ENCODE assay signal across 11 cellular contexts in genomic region chr1:8420318-8420717, GRCh38.
DNase-seq lines count a peak whose midpoint lies in the region; ATAC-seq and TF ChIP-seq lines count a peak whose summit lies in the region.
"Had no signal": no experiment of that assay in that cellular context is flagged by ENCODE, and none has a peak within 500 bp of the region (broad histone marks: within the 10 kb centered on the region; RNA-seq: fewer than 3 reads in every experiment).

No MANE protein-coding gene starts in this region.

- intact Hi-C loops in left ventricle myocardium inferior (cut with micrococcal nuclease) (no loop called here), left ventricle myocardium superior (cut with micrococcal nuclease) (no loop called here), aorta (cut with DNase I) (loop anchor here in 1 of 2 donors (5.0 to 10.0 kb wide), 3 partner anchors 48 to 284 kb away; no protein-coding TSS in a partner anchor)

- H3K36me3 ChIP-seq in left ventricle myocardium inferior: peaks cover 31% of the 10 kb centered on the region
- peaks cover 64% of the 10 kb centered on the region for H3K36me3 ChIP-seq in endodermal cell (ENCODE audit: control insufficient read depth, insufficient read depth, low read length)
- peaks cover 3% of the 10 kb centered on the region for H3K36me3 ChIP-seq in neural progenitor cell
- H3K36me3 ChIP-seq in aorta (ENCODE audit: control insufficient read depth in 1 of 2, insufficient read depth in 2 of 2, low read length in 1 of 2): peaks cover 0 to 2% of the 10 kb centered on the region in 2 donors

- H3F3A ChIP-seq in neural progenitor cell (ENCODE audit: low read depth): peaks cover 53% of the 10 kb centered on the region

- H3K9me3 Mint-ChIP-seq in endodermal cell (no peaks in the 10 kb centered on the region), neural progenitor cell (no peaks in the 10 kb centered on the region), chondrocyte (ENCODE audit: low read depth) (no peaks in the 10 kb centered on the region)

- no peaks in the 10 kb centered on the region for H3K9me3 ChIP-seq in left ventricle myocardium inferior (replicated peaks)
- no peaks in the 10 kb centered on the region for H3K9me3 ChIP-seq in endodermal cell (ENCODE audit: control insufficient read depth, low read length)
- no peaks in the 10 kb centered on the region for H3K9me3 ChIP-seq in neural progenitor cell (ENCODE audit: low read depth)
- no peaks in the 10 kb centered on the region for H3K9me3 ChIP-seq in aorta (ENCODE audit: control insufficient read depth, low read length)

- peaks cover 81% of the 10 kb centered on the region for H4K20me1 ChIP-seq in neural progenitor cell (ENCODE audit: low read depth)

- no peak overlapping the region for H3K4me3 Mint-ChIP-seq in endodermal cell
- H3K4me3 Mint-ChIP-seq in neural progenitor cell: no peak overlapping the region
- H3K4me3 Mint-ChIP-seq in chondrocyte (ENCODE audit: unreplicated experiment): no peak overlapping the region
- H3K4me3 Mint-ChIP-seq: activated CD8-positive, alpha-beta T cell treated with anti-CD3 and anti-CD28 coated beads, Interleukin-2, amount 10 ng/mL, durations not matched to agents 7 days and 5 days had no signal

- H3K27me3 ChIP-seq in left ventricle myocardium inferior (ENCODE audit: low read depth) (no peaks in the 10 kb centered on the region), endodermal cell (ENCODE audit: control insufficient read depth, insufficient read depth, low read length, poor library complexity, severe bottlenecking) (no peaks in the 10 kb centered on the region), neural progenitor cell (no peaks in the 10 kb centered on the region), aorta (ENCODE audit: control insufficient read depth in 1 of 2, insufficient read depth in 2 of 2, low read length in 1 of 2) (no peaks in the 10 kb centered on the region)

- H3K4me1 Mint-ChIP-seq in endodermal cell (peaks cover 27% of the 10 kb centered on the region), neural progenitor cell (peaks cover 28% of the 10 kb centered on the region), chondrocyte (ENCODE audit: low read depth) (peaks cover 24% of the 10 kb centered on the region)

- peaks cover 81% of the 10 kb centered on the region for H3K79me2 ChIP-seq in neural progenitor cell (ENCODE audit: low read depth)

- no peak overlapping the region for H2AFZ ChIP-seq in neural progenitor cell (replicated peaks)

- no peaks in the 10 kb centered on the region for H3K27me3 Mint-ChIP-seq in endodermal cell (ENCODE audit: insufficient read depth)
- H3K27me3 Mint-ChIP-seq in neural progenitor cell (ENCODE audit: insufficient read depth, low read depth): no peaks in the 10 kb centered on the region
- H3K27me3 Mint-ChIP-seq in chondrocyte (ENCODE audit: low read depth): no peaks in the 10 kb centered on the region

- no peak for ATAC-seq in left ventricle myocardium superior
- ATAC-seq in aorta (ENCODE audit: low FRiP score): no peak
- ATAC-seq in GM19328 (IDR thresholded peaks at IDR 0.05; ENCODE audit: unreplicated experiment): no peak
- ATAC-seq: activated CD8-positive, alpha-beta T cell treated with anti-CD3 and anti-CD28 coated beads, Interleukin-2, amount 10 ng/mL, durations not matched to agents 7 days and 5 days had no signal

- H3K4me1 ChIP-seq in left ventricle myocardium inferior: peaks cover 96% of the 10 kb centered on the region
- peaks cover 10% of the 10 kb centered on the region for H3K4me1 ChIP-seq in endodermal cell (ENCODE audit: control insufficient read depth, insufficient read depth, low read length)
- H3K4me1 ChIP-seq in neural progenitor cell: peaks cover 64% of the 10 kb centered on the region
- H3K4me1 ChIP-seq in aorta (ENCODE audit: control insufficient read depth in 1 of 2, insufficient read depth in 2 of 2, low read length in 2 of 2): peaks cover 0 to 7% of the 10 kb centered on the region in 2 donors

- peak overlapping the region; percentile 98 for H3K27ac ChIP-seq in left ventricle myocardium inferior (replicated peaks)
- no peak overlapping the region for H3K27ac ChIP-seq in endodermal cell (ENCODE audit: low read depth, low read length)
- H3K27ac ChIP-seq in neural progenitor cell: peak overlapping the region; percentile 49
- H3K27ac ChIP-seq in aorta (ENCODE audit: low read depth in 1 of 2, low read length in 2 of 2): peak overlapping the region in 1 of 2 donors; percentile 69

- peak overlapping the region; percentile 90 for H3K4me2 ChIP-seq in neural progenitor cell

- TF ChIP-seq CTCF in left ventricle myocardium inferior (IDR thresholded peaks at IDR 0.05; ENCODE audit: borderline replicate concordance) (no peak), endodermal cell (conservative IDR thresholded peaks at IDR 0.05) (no peak), neural progenitor cell (IDR thresholded peaks at IDR 0.05) (no peak), chondrocyte (IDR thresholded peaks at IDR 0.05) (no peak)

- DNase-seq in left ventricle myocardium inferior: no peak
- DNase-seq in left ventricle myocardium superior: no peak
- DNase-seq in endodermal cell: no peak
- no peak for DNase-seq in neural progenitor cell (ENCODE audit: low spot score)
- DNase-seq in aorta: no peak
- no peak for DNase-seq in NOMO-1 (lab: John Stamatoyannopoulos, UW; ENCODE audit: unreplicated experiment in 2 of 2)
- no peak for DNase-seq in chondrocyte (ENCODE audit: low spot score)
- DNase-seq: activated CD8-positive, alpha-beta T cell treated with anti-CD3 and anti-CD28 coated beads, Interleukin-2, amount 10 ng/mL, durations not matched to agents 7 days and 5 days; Kasumi-1; nucleus accumbens had no signal

- H3K4me3 ChIP-seq in left ventricle myocardium inferior: peak overlapping the region; percentile 84
- peak overlapping the region; percentile 87 for H3K4me3 ChIP-seq in endodermal cell (ENCODE audit: low read length)
- peak overlapping the region; percentile 26 for H3K4me3 ChIP-seq in neural progenitor cell
- peak overlapping the region; percentile 38 to 53 for H3K4me3 ChIP-seq in aorta (ENCODE audit: low read length in 2 of 2)

- H3K36me3 Mint-ChIP-seq in endodermal cell (ENCODE audit: low read depth): peaks cover 26% of the 10 kb centered on the region
- peaks cover 20% of the 10 kb centered on the region for H3K36me3 Mint-ChIP-seq in neural progenitor cell
- H3K36me3 Mint-ChIP-seq in chondrocyte (ENCODE audit: low read depth): peaks cover 13% of the 10 kb centered on the region

- no peak overlapping the region for H3K9ac ChIP-seq in endodermal cell (ENCODE audit: extremely low read depth, low read length, poor library complexity, severe bottlenecking)
- H3K9ac ChIP-seq in neural progenitor cell: no peak overlapping the region

- H3K27ac Mint-ChIP-seq in endodermal cell (no peak overlapping the region), neural progenitor cell (no peak overlapping the region), chondrocyte (ENCODE audit: unreplicated experiment) (no peak overlapping the region)
- H3K27ac Mint-ChIP-seq: activated CD8-positive, alpha-beta T cell treated with anti-CD3 and anti-CD28 coated beads, Interleukin-2, amount 10 ng/mL, durations not matched to agents 7 days and 5 days had no signal

Comparison
In these comparisons a context has a peak if more than half of its experiments do, and no peak if none do; other contexts are left out.
1. H3K4me3 ChIP-seq: peak in every context shown above with its lines; median percentile 87 in endodermal cell; 84 in left ventricle myocardium inferior; 46 in aorta; 26 in neural progenitor cell.